ENCODE assay signal across 27 cellular contexts in the genomic region with DNA sequence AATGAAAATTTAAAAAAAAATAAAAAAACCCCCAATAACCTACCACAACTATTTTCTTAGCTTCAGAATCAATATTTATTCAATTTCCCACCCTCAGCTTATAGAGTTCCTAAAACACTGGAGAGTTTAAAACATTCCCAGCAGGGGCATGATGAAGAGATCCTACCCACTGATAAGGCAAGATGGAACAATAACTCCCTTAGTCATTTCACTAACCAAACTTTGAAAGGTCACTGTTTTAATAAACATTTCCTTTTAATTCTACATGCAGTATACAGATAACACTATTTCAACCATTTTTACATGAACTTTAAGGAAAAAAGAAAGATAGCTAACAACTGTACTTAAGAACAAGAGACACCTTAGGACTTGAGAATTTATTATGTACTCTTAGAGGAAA. TPM values are rescaled to one million over a fixed set of nuclear protein-coding genes. Genes with fewer than 3 reads are reported as not detected.
DNase-seq lines count a peak whose midpoint lies in the region; ATAC-seq, FAIRE-seq and TF ChIP-seq lines count a peak whose summit lies in the region.
"Had no signal": no experiment of that assay in that cellular context is flagged by ENCODE, and none has a peak within 500 bp of the region (broad histone marks: within the 10 kb centered on the region; RNA-seq: fewer than 3 reads in every experiment).

No MANE protein-coding gene starts in this region.

- no peak overlapping the region for H3K4me3 ChIP-seq in fibroblast of pulmonary artery (replicated peaks; ENCODE audit: low read depth, low read length)
- H3K4me3 ChIP-seq in small intestine (ENCODE audit: low read depth in 1 of 2, low read length in 2 of 2): no peak overlapping the region
- no peak overlapping the region for H3K4me3 ChIP-seq in gastrocnemius medialis
- H3K4me3 ChIP-seq: adrenal gland, GM23338, left lung, mucosa of descending colon, Peyer's patch, right atrium auricular region, SK-N-MC had no signal

- peaks cover 15% of the 10 kb centered on the region for H3K4me1 Mint-ChIP-seq in activated T-cell treated with anti-CD3 and anti-CD28 coated beads, Interleukin-2, amount 50 U/mL, for 72 hours (ENCODE audit: low read depth)
- peaks cover 9% of the 10 kb centered on the region for H3K4me1 Mint-ChIP-seq in activated T-cell treated with anti-CD3 and anti-CD28 coated beads, Interleukin-2, amount 50 U/mL, for 4 hours (ENCODE audit: low read depth)

- no peak overlapping the region for H3K27ac ChIP-seq in small intestine (ENCODE audit: low read depth in 1 of 2, low read length in 1 of 2)
- H3K27ac ChIP-seq in gastrocnemius medialis: peak overlapping the region in 1 of 4 donors; percentile 32
- H3K27ac ChIP-seq: adrenal gland, neutrophil, Peyer's patch, right atrium auricular region, SK-N-MC had no signal

- no peaks in the 10 kb centered on the region for H3K27me3 Mint-ChIP-seq in activated T-cell treated with anti-CD3 and anti-CD28 coated beads, Interleukin-2, amount 50 U/mL, for 72 hours (ENCODE audit: low read depth)
- no peaks in the 10 kb centered on the region for H3K27me3 Mint-ChIP-seq in activated T-cell treated with anti-CD3 and anti-CD28 coated beads, Interleukin-2, amount 50 U/mL, for 4 hours (ENCODE audit: low read depth)

- TF ChIP-seq POLR2A in gastrocnemius medialis (IDR thresholded peaks at IDR 0.05): no peak

- in situ Hi-C loops in SK-MEL-5 (cut with HindIII; ENCODE audit: low pct_unique_long_range_greater_than_20kb, low sequenced_read_pairs) (no loop called here), gastrocnemius medialis (cut with MboI; ENCODE audit: low sequenced_read_pairs in 4 of 4) (loop anchor here in 2 of 4 donors (10.0 kb wide), 3 partner anchors 316 to 746 kb away; no protein-coding TSS in a partner anchor)

- no peak for ATAC-seq in activated T-cell treated with anti-CD3 and anti-CD28 coated beads, Interleukin-2, amount 50 U/mL, for 72 hours (replicated peaks in 1 of 2)
- no peak for ATAC-seq in activated T-cell treated with anti-CD3 and anti-CD28 coated beads, Interleukin-2, amount 50 U/mL, for 4 hours
- ATAC-seq in gastrocnemius medialis: no peak
- no peak for ATAC-seq in GM19467 (IDR thresholded peaks at IDR 0.05; ENCODE audit: unreplicated experiment)
- ATAC-seq: CD8-positive, alpha-beta T cell; esophagus mucosa; GM23338; left lung; mucosa of descending colon had no signal

- H3K9me3 ChIP-seq in small intestine (ENCODE audit: control insufficient read depth, low read depth) (no peaks in the 10 kb centered on the region), gastrocnemius medialis (no peaks in the 10 kb centered on the region)
- H3K9me3 ChIP-seq: adrenal gland, left lung, mucosa of descending colon, neutrophil, Peyer's patch, right atrium auricular region had no signal

- H3K27me3 ChIP-seq in small intestine (ENCODE audit: control insufficient read depth in 2 of 2, insufficient read depth in 2 of 2, low read length in 2 of 2) (no peaks in the 10 kb centered on the region), gastrocnemius medialis (no peaks in the 10 kb centered on the region)
- H3K27me3 ChIP-seq: adrenal gland, left lung, neutrophil, Peyer's patch, right atrium auricular region had no signal

- intact Hi-C loops in gastrocnemius medialis (cut with DNase I; ENCODE audit: low total_unique reads): loop anchor here (5.0 to 10.0 kb wide), 4 partner anchors 78 to 423 kb away; a partner anchor contains a TSS

- no peaks in the 10 kb centered on the region for H3K9me3 Mint-ChIP-seq in activated T-cell treated with anti-CD3 and anti-CD28 coated beads, Interleukin-2, amount 50 U/mL, for 72 hours
- H3K9me3 Mint-ChIP-seq in activated T-cell treated with anti-CD3 and anti-CD28 coated beads, Interleukin-2, amount 50 U/mL, for 4 hours: no peaks in the 10 kb centered on the region
- H3K9me3 Mint-ChIP-seq: CD8-positive, alpha-beta T cell had no signal

- DNase-seq in activated T-cell treated with anti-CD3 and anti-CD28 coated beads, Interleukin-2, amount 50 U/mL, for 72 hours: no peak
- DNase-seq in activated T-cell treated with anti-CD3 and anti-CD28 coated beads, Interleukin-2, amount 50 U/mL, for 4 hours: no peak
- DNase-seq in SK-MEL-5 (ENCODE audit: low read depth, low spot score): peak; percentile 53
- peak; percentile 9 for DNase-seq in fibroblast of pulmonary artery (ENCODE audit: low read depth)
- no peak for DNase-seq in small intestine
- DNase-seq in gastrocnemius medialis: no peak
- DNase-seq in putamen (ENCODE audit: low spot score): no peak
- DNase-seq: activated CD4-positive, alpha-beta T cell treated with anti-CD3 and anti-CD28 coated beads for 1 hour; activated gamma-delta T cell; adrenal gland; CD8-positive, alpha-beta T cell; DND-41; effector CD4-positive, alpha-beta T cell; Kasumi-1; left lung; mucosa of descending colon; NCI-H1105 treated with DMSO at 0.1 percent for 48 hours; NCI-H2171 treated with DMSO at 0.1 percent for 48 hours; Peyer's patch; T1000 had no signal

- no peak overlapping the region for H3K4me3 Mint-ChIP-seq in activated T-cell treated with anti-CD3 and anti-CD28 coated beads, Interleukin-2, amount 50 U/mL, for 72 hours
- no peak overlapping the region for H3K4me3 Mint-ChIP-seq in activated T-cell treated with anti-CD3 and anti-CD28 coated beads, Interleukin-2, amount 50 U/mL, for 4 hours
- H3K4me3 Mint-ChIP-seq: CD8-positive, alpha-beta T cell; GM23338 had no signal

- peak overlapping the region; percentile 86 for H3K27ac Mint-ChIP-seq in activated T-cell treated with anti-CD3 and anti-CD28 coated beads, Interleukin-2, amount 50 U/mL, for 72 hours
- H3K27ac Mint-ChIP-seq: CD8-positive, alpha-beta T cell; GM23338 had no signal

- no peaks in the 10 kb centered on the region for H3K36me3 ChIP-seq in small intestine (ENCODE audit: control insufficient read depth in 2 of 2, insufficient read depth in 2 of 2, low read length in 2 of 2)
- H3K36me3 ChIP-seq in gastrocnemius medialis: no peaks in the 10 kb centered on the region
- H3K36me3 ChIP-seq: adrenal gland, left lung, neutrophil, Peyer's patch, right atrium auricular region had no signal

- H3K36me3 Mint-ChIP-seq in activated T-cell treated with anti-CD3 and anti-CD28 coated beads, Interleukin-2, amount 50 U/mL, for 72 hours (ENCODE audit: insufficient read depth in 2 of 2): no peaks in the 10 kb centered on the region
- H3K36me3 Mint-ChIP-seq in activated T-cell treated with anti-CD3 and anti-CD28 coated beads, Interleukin-2, amount 50 U/mL, for 4 hours (ENCODE audit: insufficient read depth): peaks cover 1% of the 10 kb centered on the region

- TF ChIP-seq CTCF in fibroblast of pulmonary artery (IDR thresholded peaks at IDR 0.05; ENCODE audit: low read length, missing control alignments) (no peak), gastrocnemius medialis (IDR thresholded peaks at IDR 0.05 in 4 of 5, conservative IDR thresholded peaks at IDR 0.05 in 1 of 5) (no peak)

- H3K4me1 ChIP-seq in small intestine (ENCODE audit: control insufficient read depth in 2 of 2, insufficient read depth in 1 of 2, low read depth in 1 of 2, low read length in 1 of 2) (no peaks in the 10 kb centered on the region), gastrocnemius medialis (peaks cover 37 to 44% of the 10 kb centered on the region in 2 donors)
- H3K4me1 ChIP-seq: adrenal gland had no signal

- FAIRE-seq in small intestine (lab: Jason Lieb, UNC): peak; percentile 64
- FAIRE-seq: HTR-8/SVneo had no signal

RNA-seq across cellular contexts. Expression of a gene that starts 34.9 kb away (rescaled TPM):
- total RNA-seq in activated T-cell treated with anti-CD3 and anti-CD28 coated beads, Interleukin-2, amount 50 U/mL, for 72 hours: not detected
- not detected for total RNA-seq in activated T-cell treated with anti-CD3 and anti-CD28 coated beads, Interleukin-2, amount 50 U/mL, for 4 hours
- 5.7 and 8.5 TPM in 2 replicates for total RNA-seq in SK-MEL-5 (2014; rRNA removed; shearing (Covaris generic))
- polyA plus RNA-seq in SK-MEL-5 (2015; cell fraction: cytosol; rRNA removed): 2.6 and 4.6 TPM in 2 replicates
- polyA plus RNA-seq in SK-MEL-5 (2015; cell fraction: nucleus; rRNA removed): 67.5 and 70.3 TPM in 2 replicates
- polyA plus RNA-seq in small intestine: under 1 TPM in 2 of 3 donors, not detected in 1; 0.22 to 0.31 TPM
- total RNA-seq in gastrocnemius medialis: under 1 TPM in 1 of 4 donors, not detected in 3; 0.53 TPM
- total RNA-seq: adrenal gland; CD8-positive, alpha-beta T cell; esophagus mucosa; GM23338; left lung; mucosa of descending colon; right atrium auricular region had no signal
- polyA plus RNA-seq: adrenal gland had no signal

Comparison
In these comparisons a context has a peak if more than half of its experiments do, and no peak if none do; other contexts are left out.
1. DNase-seq: peak in SK-MEL-5 (single experiment) and fibroblast of pulmonary artery (single experiment); none in activated T-cell treated with anti-CD3 and anti-CD28 coated beads, Interleukin-2, amount 50 U/mL, for 72 hours (0 of 2), activated T-cell treated with anti-CD3 and anti-CD28 coated beads, Interleukin-2, amount 50 U/mL, for 4 hours (single experiment), small intestine (single experiment), gastrocnemius medialis (0 of 2) and putamen (single experiment).